In genomic region chr1:28449904-28450303, GRCh38 we compare ENCODE assay signal across 10 cellular contexts. TPM values are rescaled to one million over a fixed set of nuclear protein-coding genes. Genes with fewer than 3 reads are reported as not detected.
A peak's percentile ranks its signal among the peaks of the same experiment; 100 is the strongest.
DNase-seq lines count a peak whose midpoint lies in the region; FAIRE-seq and TF ChIP-seq lines count a peak whose summit lies in the region.
"Had no signal": no experiment of that assay in that cellular context is flagged by ENCODE, and none has a peak within 500 bp of the region (broad histone marks: within the 10 kb centered on the region; RNA-seq: fewer than 3 reads in every experiment).

No MANE protein-coding gene starts in this region.

- no peak overlapping the region for H3K4me3 Mint-ChIP-seq in activated naive CD8-positive, alpha-beta T cell treated with anti-CD3 and anti-CD28 coated beads for 36 hours
- no peak overlapping the region for H3K4me3 Mint-ChIP-seq in osteocyte (ENCODE audit: unreplicated experiment)

- FAIRE-seq in GM12891 (lab: Jason Lieb, UNC), result no peak

- no peaks in the 10 kb centered on the region for H3K27me3 Mint-ChIP-seq in activated naive CD8-positive, alpha-beta T cell treated with anti-CD3 and anti-CD28 coated beads for 36 hours
- H3K27me3 Mint-ChIP-seq in osteocyte (ENCODE audit: unreplicated experiment), result no peaks in the 10 kb centered on the region

- TF ChIP-seq CTCF in osteocyte (IDR thresholded peaks at IDR 0.05), result no peak

- H3K27ac Mint-ChIP-seq in activated naive CD8-positive, alpha-beta T cell treated with anti-CD3 and anti-CD28 coated beads for 36 hours, result peak overlapping the region; percentile 67
- peak overlapping the region; percentile 86 for H3K27ac Mint-ChIP-seq in osteocyte (ENCODE audit: unreplicated experiment)

- peaks cover 2% of the 10 kb centered on the region for H3K36me3 Mint-ChIP-seq in activated naive CD8-positive, alpha-beta T cell treated with anti-CD3 and anti-CD28 coated beads for 36 hours
- H3K36me3 Mint-ChIP-seq in osteocyte (ENCODE audit: unreplicated experiment), result peaks cover 5% of the 10 kb centered on the region

- no peaks in the 10 kb centered on the region for H3K9me3 Mint-ChIP-seq in activated naive CD8-positive, alpha-beta T cell treated with anti-CD3 and anti-CD28 coated beads for 36 hours
- H3K9me3 Mint-ChIP-seq in osteocyte (ENCODE audit: unreplicated experiment), result no peaks in the 10 kb centered on the region

- DNase-seq in GM12891 (ENCODE audit: insufficient read length, low spot score) (peak; percentile 38), LHCN-M2 (ENCODE audit: low read depth) (peak; percentile 31), osteocyte (ENCODE audit: extremely low spot score, unreplicated experiment) (no peak), NAMALWA (ENCODE audit: low spot score) (no peak), NCI-H446 (lab: John Stamatoyannopoulos, UW) (no peak), COR-L47 (lab: John Stamatoyannopoulos, UW) (no peak), 8988T (no peak)
- peak; percentile 58 for DNase-seq in activated naive CD8-positive, alpha-beta T cell treated with anti-CD3 and anti-CD28 coated beads for 36 hours
- DNase-seq: heart left ventricle, NCI-H446 treated with DMSO at 0.1 percent for 48 hours had no signal

- no peak for TF ChIP-seq POLR2A in GM12891 (IDR thresholded peaks at IDR 0.05; ENCODE audit: low read depth, low read length)

- peaks cover 28% of the 10 kb centered on the region for H3K4me1 Mint-ChIP-seq in activated naive CD8-positive, alpha-beta T cell treated with anti-CD3 and anti-CD28 coated beads for 36 hours
- peaks cover 20% of the 10 kb centered on the region for H3K4me1 Mint-ChIP-seq in osteocyte (ENCODE audit: unreplicated experiment)

TF ChIP-seq in GM12891, 5 proteins besides CTCF, POLR2A, EP300 and RAD21:
- TF ChIP-seq PAX5 (IDR thresholded peaks at IDR 0.05; ENCODE audit: insufficient read depth, low read length, severe bottlenecking) (no peak), POU2F2 (IDR thresholded peaks at IDR 0.05; ENCODE audit: low read depth, low read length) (no peak), SPI1 (IDR thresholded peaks at IDR 0.05; ENCODE audit: low read depth, low read length) (no peak), TAF1 (IDR thresholded peaks at IDR 0.05; ENCODE audit: low read depth, low read length) (no peak), POLR2AphosphoS5 (IDR thresholded peaks at IDR 0.05; ENCODE audit: low read depth, low read length) (no peak)

RNA-seq across cellular contexts. Expression of gene RCC1, which starts 55.9 kb away (rescaled TPM):
- 32.9 TPM for polyA plus RNA-seq in GM12891 (2012; ENCODE audit: low read depth, missing spikeins)
- total RNA-seq in LHCN-M2 (2014; rRNA removed) (46.4 and 53.1 TPM in 2 replicates), osteocyte (22.9 and 25.0 TPM in 2 replicates)
- 34.8 TPM for polyA plus RNA-seq in LHCN-M2 (2012)
- total RNA-seq in activated naive CD8-positive, alpha-beta T cell treated with anti-CD3 and anti-CD28 coated beads for 36 hours, result 100 to 1,000 TPM; 133 to 138 TPM

Comparison
In these comparisons a context has a peak if more than half of its experiments do, and no peak if none do; other contexts are left out.
1. DNase-seq: peak in GM12891 (single experiment), LHCN-M2 (single experiment) and activated naive CD8-positive, alpha-beta T cell treated with anti-CD3 and anti-CD28 coated beads for 36 hours (single experiment); none in osteocyte (single experiment), NAMALWA (single experiment), NCI-H446 (0 of 2), COR-L47 (single experiment) and 8988T (single experiment).